ENCODE assay signal across 9 cellular contexts in genomic region chr18:44723366-44723765, GRCh38. TPM values are rescaled to one million over a fixed set of nuclear protein-coding genes. Genes with fewer than 3 reads are reported as not detected.
DNase-seq lines count a peak whose midpoint lies in the region; ATAC-seq and TF ChIP-seq lines count a peak whose summit lies in the region.
"Had no signal": no experiment of that assay in that cellular context is flagged by ENCODE, and none has a peak within 500 bp of the region (broad histone marks: within the 10 kb centered on the region; RNA-seq: fewer than 3 reads in every experiment).

No MANE protein-coding gene starts in this region.

- peaks cover 0 to 33% of the 10 kb centered on the region in 2 donors for H3K27me3 ChIP-seq in left lung

- no peaks in the 10 kb centered on the region for H3K36me3 Mint-ChIP-seq in activated naive CD8-positive, alpha-beta T cell
- H3K36me3 Mint-ChIP-seq in activated naive CD8-positive, alpha-beta T cell treated with anti-CD3 and anti-CD28 coated beads, Interleukin-2, amount 50 U/mL, for 24 hours (ENCODE audit: low read depth) = peaks cover 4% of the 10 kb centered on the region
- peaks cover 15% of the 10 kb centered on the region for H3K36me3 Mint-ChIP-seq in activated T-helper 2 cell treated with anti-CD3 and anti-CD28 coated beads, Interferon-gamma antibody, Interleukin-2, Interleukin-4, amounts not matched to agents 10 μg/mL and 5 μg/mL and 100 μg/mL, durations not matched to agents 14 hours and 24 hours and 36 hours (ENCODE audit: low read depth)
- peaks cover 44 to 74% of the 10 kb centered on the region in 2 donors for H3K36me3 Mint-ChIP-seq in stimulated activated naive B cell treated with anti-CD40 and anti-IgM and Interleukin-4, amounts not matched to agents 10 μg/mL and 1 μg/mL and 100 μg/mL, for 72 hours

- no peak overlapping the region for H3K4me3 ChIP-seq in left lung

- H3K36me3 ChIP-seq in left lung = no peaks in the 10 kb centered on the region

- no peaks in the 10 kb centered on the region for H3K9me3 Mint-ChIP-seq in activated naive CD8-positive, alpha-beta T cell (ENCODE audit: low read depth)
- no peaks in the 10 kb centered on the region for H3K9me3 Mint-ChIP-seq in activated naive CD8-positive, alpha-beta T cell treated with anti-CD3 and anti-CD28 coated beads, Interleukin-2, amount 50 U/mL, for 24 hours
- no peaks in the 10 kb centered on the region for H3K9me3 Mint-ChIP-seq in activated T-helper 2 cell treated with anti-CD3 and anti-CD28 coated beads, Interferon-gamma antibody, Interleukin-2, Interleukin-4, amounts not matched to agents 10 μg/mL and 5 μg/mL and 100 μg/mL, durations not matched to agents 14 hours and 24 hours and 36 hours
- H3K9me3 Mint-ChIP-seq in stimulated activated naive B cell treated with anti-CD40 and anti-IgM and Interleukin-4, amounts not matched to agents 10 μg/mL and 1 μg/mL and 100 μg/mL, for 72 hours = peaks cover 0 to 1% of the 10 kb centered on the region in 2 donors

- H3K4me3 Mint-ChIP-seq in activated naive CD8-positive, alpha-beta T cell = no peak overlapping the region
- no peak overlapping the region for H3K4me3 Mint-ChIP-seq in activated naive CD8-positive, alpha-beta T cell treated with anti-CD3 and anti-CD28 coated beads, Interleukin-2, amount 50 U/mL, for 24 hours
- H3K4me3 Mint-ChIP-seq in activated T-helper 2 cell treated with anti-CD3 and anti-CD28 coated beads, Interferon-gamma antibody, Interleukin-2, Interleukin-4, amounts not matched to agents 10 μg/mL and 5 μg/mL and 100 μg/mL, durations not matched to agents 14 hours and 24 hours and 36 hours (ENCODE audit: low read depth) = no peak overlapping the region
- peak overlapping the region; percentile 61 to 66 for H3K4me3 Mint-ChIP-seq in stimulated activated naive B cell treated with anti-CD40 and anti-IgM and Interleukin-4, amounts not matched to agents 10 μg/mL and 1 μg/mL and 100 μg/mL, for 72 hours

- H3K27ac Mint-ChIP-seq in activated naive CD8-positive, alpha-beta T cell = peak overlapping the region; percentile 43
- no peak overlapping the region for H3K27ac Mint-ChIP-seq in activated naive CD8-positive, alpha-beta T cell treated with anti-CD3 and anti-CD28 coated beads, Interleukin-2, amount 50 U/mL, for 24 hours
- peak overlapping the region; percentile 14 for H3K27ac Mint-ChIP-seq in activated T-helper 2 cell treated with anti-CD3 and anti-CD28 coated beads, Interferon-gamma antibody, Interleukin-2, Interleukin-4, amounts not matched to agents 10 μg/mL and 5 μg/mL and 100 μg/mL, durations not matched to agents 14 hours and 24 hours and 36 hours
- H3K27ac Mint-ChIP-seq in stimulated activated naive B cell treated with anti-CD40 and anti-IgM and Interleukin-4, amounts not matched to agents 10 μg/mL and 1 μg/mL and 100 μg/mL, for 72 hours = peak overlapping the region; percentile 90

- H3K27me3 Mint-ChIP-seq in activated naive CD8-positive, alpha-beta T cell = no peaks in the 10 kb centered on the region
- peaks cover 3% of the 10 kb centered on the region for H3K27me3 Mint-ChIP-seq in activated naive CD8-positive, alpha-beta T cell treated with anti-CD3 and anti-CD28 coated beads, Interleukin-2, amount 50 U/mL, for 24 hours
- H3K27me3 Mint-ChIP-seq in activated T-helper 2 cell treated with anti-CD3 and anti-CD28 coated beads, Interferon-gamma antibody, Interleukin-2, Interleukin-4, amounts not matched to agents 10 μg/mL and 5 μg/mL and 100 μg/mL, durations not matched to agents 14 hours and 24 hours and 36 hours (ENCODE audit: low read depth) = peaks cover 2% of the 10 kb centered on the region
- H3K27me3 Mint-ChIP-seq in stimulated activated naive B cell treated with anti-CD40 and anti-IgM and Interleukin-4, amounts not matched to agents 10 μg/mL and 1 μg/mL and 100 μg/mL, for 72 hours = no peaks in the 10 kb centered on the region

- no peak for DNase-seq in activated naive CD8-positive, alpha-beta T cell treated with anti-CD3 and anti-CD28 coated beads, Interleukin-2, amount 50 U/mL, for 24 hours
- DNase-seq in activated T-helper 2 cell treated with anti-CD3 and anti-CD28 coated beads, Interferon-gamma antibody, Interleukin-2, Interleukin-4, amounts not matched to agents 10 μg/mL and 5 μg/mL and 100 μg/mL, durations not matched to agents 14 hours and 24 hours and 36 hours (ENCODE audit: low spot score) = no peak
- peak; percentile 26 for DNase-seq in stimulated activated naive B cell treated with anti-CD40 and anti-IgM and Interleukin-4, amounts not matched to agents 10 μg/mL and 1 μg/mL and 100 μg/mL, for 72 hours
- no peak for DNase-seq in left lung
- DNase-seq: activated CD8-positive, alpha-beta memory T cell treated with anti-CD3 and anti-CD28 coated beads for 24 hours had no signal

- H3K4me1 ChIP-seq in left lung = peaks cover 23 to 32% of the 10 kb centered on the region in 2 donors

- intact Hi-C loops in activated T-helper 2 cell treated with anti-CD3 and anti-CD28 coated beads, Interferon-gamma antibody, Interleukin-2, Interleukin-4, amounts not matched to agents 10 μg/mL and 5 μg/mL and 100 μg/mL, durations not matched to agents 14 hours and 24 hours and 36 hours (cut with micrococcal nuclease) = loop anchor here (5.0 kb wide), 1 partner anchor 126 kb away; no protein-coding TSS in a partner anchor
- intact Hi-C loops in left lung (cut with DNase I) = no loop called here

- no peak for TF ChIP-seq CTCF in left lung (IDR thresholded peaks at IDR 0.05)

- peaks cover 50% of the 10 kb centered on the region for H3K4me1 Mint-ChIP-seq in activated naive CD8-positive, alpha-beta T cell (ENCODE audit: low read depth)
- peaks cover 76% of the 10 kb centered on the region for H3K4me1 Mint-ChIP-seq in activated naive CD8-positive, alpha-beta T cell treated with anti-CD3 and anti-CD28 coated beads, Interleukin-2, amount 50 U/mL, for 24 hours
- H3K4me1 Mint-ChIP-seq in activated T-helper 2 cell treated with anti-CD3 and anti-CD28 coated beads, Interferon-gamma antibody, Interleukin-2, Interleukin-4, amounts not matched to agents 10 μg/mL and 5 μg/mL and 100 μg/mL, durations not matched to agents 14 hours and 24 hours and 36 hours (ENCODE audit: low read depth) = peaks cover 74% of the 10 kb centered on the region
- H3K4me1 Mint-ChIP-seq in stimulated activated naive B cell treated with anti-CD40 and anti-IgM and Interleukin-4, amounts not matched to agents 10 μg/mL and 1 μg/mL and 100 μg/mL, for 72 hours = peaks cover 77 to 95% of the 10 kb centered on the region in 2 donors

- no peak for ATAC-seq in activated naive CD8-positive, alpha-beta T cell treated with anti-CD3 and anti-CD28 coated beads, Interleukin-2, amount 50 U/mL, for 24 hours
- peak; percentile 36 for ATAC-seq in HG02884 (IDR thresholded peaks at IDR 0.05; ENCODE audit: unreplicated experiment)
- ATAC-seq in stimulated activated naive B cell treated with anti-CD40 and anti-IgM and Interleukin-4, amounts not matched to agents 10 μg/mL and 1 μg/mL and 100 μg/mL, for 72 hours (replicated peaks) = peak; percentile 35 to 43
- ATAC-seq in GM18498 (IDR thresholded peaks at IDR 0.05; ENCODE audit: unreplicated experiment) = no peak
- ATAC-seq in GM21723 (IDR thresholded peaks at IDR 0.05; ENCODE audit: unreplicated experiment) = no peak
- ATAC-seq in left lung = no peak

- no peak overlapping the region for H3K27ac ChIP-seq in left lung

- no peaks in the 10 kb centered on the region for H3K9me3 ChIP-seq in left lung

RNA-seq across cellular contexts. Expression of gene SETBP1, which starts 42.7 kb away (rescaled TPM):
- 27.3 and 27.4 TPM in 2 replicates for total RNA-seq in activated T-helper 2 cell treated with anti-CD3 and anti-CD28 coated beads, Interferon-gamma antibody, Interleukin-2, Interleukin-4, amounts not matched to agents 10 μg/mL and 5 μg/mL and 100 μg/mL, durations not matched to agents 14 hours and 24 hours and 36 hours
- total RNA-seq in left lung = 10 to 100 TPM; 26.4 to 27.5 TPM

Comparison
In these comparisons a context has a peak if more than half of its experiments do, and no peak if none do; other contexts are left out.
1. H3K4me3 Mint-ChIP-seq: peak in stimulated activated naive B cell treated with anti-CD40 and anti-IgM and Interleukin-4, amounts not matched to agents 10 μg/mL and 1 μg/mL and 100 μg/mL, for 72 hours (2 of 2); none in activated naive CD8-positive, alpha-beta T cell (single experiment), activated naive CD8-positive, alpha-beta T cell treated with anti-CD3 and anti-CD28 coated beads, Interleukin-2, amount 50 U/mL, for 24 hours (single experiment) and activated T-helper 2 cell treated with anti-CD3 and anti-CD28 coated beads, Interferon-gamma antibody, Interleukin-2, Interleukin-4, amounts not matched to agents 10 μg/mL and 5 μg/mL and 100 μg/mL, durations not matched to agents 14 hours and 24 hours and 36 hours (single experiment).
2. ATAC-seq: peak in HG02884 (single experiment) and stimulated activated naive B cell treated with anti-CD40 and anti-IgM and Interleukin-4, amounts not matched to agents 10 μg/mL and 1 μg/mL and 100 μg/mL, for 72 hours (2 of 2); none in activated naive CD8-positive, alpha-beta T cell treated with anti-CD3 and anti-CD28 coated beads, Interleukin-2, amount 50 U/mL, for 24 hours (single experiment), GM18498 (single experiment), GM21723 (single experiment) and left lung (single experiment).